In genomic region chr2:120017201-120017600, GRCh38 we compare ENCODE assay signal across 15 cellular contexts. TPM values are rescaled to one million over a fixed set of nuclear protein-coding genes. Genes with fewer than 3 reads are reported as not detected.
A peak's percentile ranks its signal among the peaks of the same experiment; 100 is the strongest.
DNase-seq lines count a peak whose midpoint lies in the region; ATAC-seq, FAIRE-seq and TF ChIP-seq lines count a peak whose summit lies in the region.
"Had no signal": no experiment of that assay in that cellular context is flagged by ENCODE, and none has a peak within 500 bp of the region (broad histone marks: within the 10 kb centered on the region; RNA-seq: fewer than 3 reads in every experiment).

No MANE protein-coding gene starts in this region.

- TF ChIP-seq CTCF in H1 (IDR thresholded peaks at IDR 0.05; ENCODE audit: control extremely low read depth in 1 of 3, insufficient read depth in 1 of 3, low read depth in 1 of 3, low read length in 3 of 3) (no peak), neural crest cell (conservative IDR thresholded peaks at IDR 0.05) (no peak), Calu3 (IDR thresholded peaks at IDR 0.05; ENCODE audit: unreplicated experiment) (no peak)

- H2BK15ac ChIP-seq in H1 (ENCODE audit: low read length), result no peak overlapping the region

- H3K27ac Mint-ChIP-seq in neural crest cell (ENCODE audit: unreplicated experiment), result no peak overlapping the region
- H3K27ac Mint-ChIP-seq in Calu3 (ENCODE audit: unreplicated experiment), result no peak overlapping the region

- H3K27me3 Mint-ChIP-seq in neural crest cell (ENCODE audit: low read depth), result no peaks in the 10 kb centered on the region
- no peaks in the 10 kb centered on the region for H3K27me3 Mint-ChIP-seq in Calu3 (ENCODE audit: unreplicated experiment)

- no peak overlapping the region for H3K23ac ChIP-seq in H1 (ENCODE audit: insufficient read length)

- no peaks in the 10 kb centered on the region for H3K27me3 ChIP-seq in ACC112 (ENCODE audit: insufficient read depth, low read length)
- no peaks in the 10 kb centered on the region for H3K27me3 ChIP-seq in H1 (replicated peaks in 1 of 4; ENCODE audit: control insufficient read depth in 3 of 4, extremely low read depth in 1 of 4, insufficient read depth in 3 of 4, low read length in 3 of 4)

- peak overlapping the region; percentile 20; the same call in 1 of the 2 replicates for H3K27ac ChIP-seq in ACC112 (ENCODE audit: low read depth, low read length)
- H3K27ac ChIP-seq in H1 (ENCODE audit: low read depth, low read length), result no peak overlapping the region
- H3K27ac ChIP-seq: SK-N-MC had no signal

- H3K9me3 Mint-ChIP-seq in neural crest cell (peaks cover under 1% of the 10 kb centered on the region), Calu3 (ENCODE audit: low read depth, unreplicated experiment) (no peaks in the 10 kb centered on the region)

- peaks cover 6 to 7% of the 10 kb centered on the region in 2 experiments for H4K20me1 ChIP-seq in H1 (replicated peaks in 1 of 2; ENCODE audit: control insufficient read depth in 1 of 2, insufficient read depth in 2 of 2, low read length in 2 of 2)

- no peak overlapping the region for H4K8ac ChIP-seq in H1 (ENCODE audit: extremely low read depth, insufficient read depth, low read length)

- H2BK120ac ChIP-seq in H1 (replicated peaks; ENCODE audit: low read depth, low read length), result no peak overlapping the region

- FAIRE-seq in H1 (lab: Jason Lieb, UNC), result peak; percentile 70

- no peak overlapping the region for H2BK12ac ChIP-seq in H1 (ENCODE audit: low read depth, low read length)

- peak overlapping the region; percentile 48 for H3K4me3 ChIP-seq in ACC112 (ENCODE audit: low read depth, low read length)
- no peak overlapping the region for H3K4me3 ChIP-seq in H1 (ENCODE audit: extremely low read depth in 1 of 4, insufficient read depth in 2 of 4, low read depth in 3 of 4, low read length in 4 of 4)
- H3K4me3 ChIP-seq: SK-N-MC had no signal

- no peak overlapping the region for H3K4ac ChIP-seq in H1 (replicated peaks; ENCODE audit: insufficient read length, low read depth, low read length)

- no peak overlapping the region for H4K91ac ChIP-seq in H1 (replicated peaks; ENCODE audit: insufficient read length, low read length)

- no peak overlapping the region for H3K18ac ChIP-seq in H1 (ENCODE audit: extremely low read depth, low read length)

- peaks cover 47% of the 10 kb centered on the region for H3K79me2 ChIP-seq in ACC112 (ENCODE audit: control insufficient read depth, insufficient read depth, low read length, unreplicated experiment)
- peaks cover 5 to 73% of the 10 kb centered on the region in 2 experiments for H3K79me2 ChIP-seq in H1 (ENCODE audit: control insufficient read depth in 1 of 2, insufficient read depth in 2 of 2, low read length in 2 of 2)

- 84% methylated on average over 2 of the region's 2 CpGs; no CpG with 5 or more reads in 1 of the 2 experiments for WGBS in H1 (ENCODE audit: extremely low coverage in 1 of 2, insufficient coverage in 1 of 2, insufficient read length in 1 of 2, insufficient replicate concordance in 2 of 2, low coverage in 1 of 2, low lambda C conversion rate in 2 of 2, missing lambda C conversion rate in 1 of 2), 2 experiments

- H3K4me1 Mint-ChIP-seq in neural crest cell (peaks cover 27% of the 10 kb centered on the region), Calu3 (ENCODE audit: low read depth, unreplicated experiment) (peaks cover 33% of the 10 kb centered on the region)

- TF ChIP-seq RAD21 in H1 (IDR thresholded peaks at IDR 0.05 in 1 of 2, conservative IDR thresholded peaks at IDR 0.05 in 1 of 2; ENCODE audit: low read depth in 2 of 2, low read length in 2 of 2), result no peak

- H2BK20ac ChIP-seq in H1 (ENCODE audit: low read length), result no peak overlapping the region

- H3K36me3 ChIP-seq in ACC112 (ENCODE audit: insufficient read depth, low read length) (no peaks in the 10 kb centered on the region), H1 (ENCODE audit: control insufficient read depth in 2 of 4, insufficient read depth in 4 of 4, low read length in 3 of 4) (no peaks in the 10 kb centered on the region; a peak in 3 of 8 replicates)

- CTCF ChIA-PET in H1 (lab: Charles Lee; ENCODE audit: partially characterized antibody), result interaction anchor here (1.0 to 1.8 kb wide), 2 partner anchors 10 to 158 kb away, joined by 3 to 6 read pairs; no protein-coding TSS in a partner anchor
- CTCF ChIA-PET in Calu3 (lab: Charles Lee), result no interaction called here

- no peak overlapping the region for H2AK5ac ChIP-seq in H1 (ENCODE audit: low read depth, low read length)

- TF ChIP-seq POLR2A in H1 (IDR thresholded peaks at IDR 0.05; ENCODE audit: control extremely low read depth in 1 of 2, low read depth in 2 of 2, low read length in 2 of 2), result no peak

- POLR2A ChIA-PET in H1 (lab: Charles Lee; ENCODE audit: partially characterized antibody), result interaction anchor here (1.1 to 1.4 kb wide), 2 partner anchors 13 to 17 kb away, joined by 4 to 5 read pairs; no protein-coding TSS in a partner anchor

- H3K36me3 Mint-ChIP-seq in neural crest cell (ENCODE audit: low read depth), result peaks cover 25% of the 10 kb centered on the region
- H3K36me3 Mint-ChIP-seq in Calu3 (ENCODE audit: insufficient read depth, unreplicated experiment), result peaks cover 24% of the 10 kb centered on the region

- 0 out of 2 replicates have a peak, but pooled peaks cover 2% of the 10 kb centered on the region for H3K79me1 ChIP-seq in H1 (ENCODE audit: low read depth, low read length)

- ATAC-seq in HG02981 (IDR thresholded peaks at IDR 0.05; ENCODE audit: unreplicated experiment) (no peak), left colon (no peak)

- BruUV-seq in Calu3 (replicated peaks; lab: Mats Ljungman, UMichigan), result no TSS peak

- no peak overlapping the region for H3K9ac ChIP-seq in H1 (replicated peaks in 1 of 4; ENCODE audit: extremely low read depth in 1 of 4, low read depth in 3 of 4, low read length in 3 of 4)

- no peaks in the 10 kb centered on the region for H3K9me3 ChIP-seq in H1 (ENCODE audit: insufficient read depth in 2 of 2, low read depth in 1 of 2, low read length in 1 of 2)

- no peak overlapping the region for H3K14ac ChIP-seq in H1 (ENCODE audit: insufficient read length)

- no peak overlapping the region for H2BK5ac ChIP-seq in H1 (ENCODE audit: low read depth, low read length)

- H3K56ac ChIP-seq in H1 (replicated peaks; ENCODE audit: insufficient read length, low read depth, low read length), result no peak overlapping the region

- H3K23me2 ChIP-seq in H1 (ENCODE audit: low read depth, low read length), result no peaks in the 10 kb centered on the region

- peak overlapping the region; percentile 1 for H3K4me3 Mint-ChIP-seq in neural crest cell
- no peak overlapping the region for H3K4me3 Mint-ChIP-seq in Calu3 (ENCODE audit: low read depth, unreplicated experiment)

- intact Hi-C loops in Calu3 (cut with micrococcal nuclease; ENCODE audit: unreplicated experiment) (loop anchor here (10.0 kb wide), 1 partner anchor 262 kb away; the partner anchor contains the start of gene PTPN4), left colon (cut with DNase I, micrococcal nuclease) (no loop called here)

- DNase-seq in NCI-H774 (lab: John Stamatoyannopoulos, UW) (peak; percentile 54), H1 (ENCODE audit: low read depth in 1 of 2, low spot score in 2 of 2) (no peak), neural crest cell (ENCODE audit: low read depth, low spot score) (no peak), Calu3 (no peak), hepatic stellate cell (ENCODE audit: low spot score) (no peak), left colon (no peak)
- DNase-seq: AML-193, DND-41, H7, NCI-H1436 treated with DMSO at 0.1 percent for 48 hours, NCI-H2227 treated with DMSO at 0.1 percent for 48 hours, NCI-H526 had no signal

- H3K4me1 ChIP-seq in ACC112 (ENCODE audit: control insufficient read depth, insufficient read depth, low read length, unreplicated experiment) (peaks cover 18% of the 10 kb centered on the region), H1 (replicated peaks in 1 of 4; ENCODE audit: control insufficient read depth in 3 of 4, insufficient read depth in 4 of 4, low read length in 3 of 4) (peaks cover 0 to 6% (median 2%) of the 10 kb centered on the region in 4 experiments; a peak in 2 of 7 replicates)

- no peak for TF ChIP-seq EP300 in H1 (IDR thresholded peaks at IDR 0.05; ENCODE audit: borderline replicate concordance in 1 of 2, low read depth in 2 of 2, low read length in 2 of 2)

- H3K4me2 ChIP-seq in H1 (ENCODE audit: insufficient read depth in 1 of 2, low read depth in 2 of 2, low read length in 2 of 2), result peak overlapping the region in 1 of 2 experiments; percentile 16; a peak in 1 of 4 replicates

- H4K5ac ChIP-seq in H1 (ENCODE audit: insufficient read length, low read depth, low read length), result peak overlapping the region; percentile 21

- H2AFZ ChIP-seq in ACC112 (ENCODE audit: low read length, unreplicated experiment) (peak overlapping the region; percentile 58), H1 (ENCODE audit: low read length) (no peak overlapping the region)

TF ChIP-seq in H1, 55 proteins besides CTCF, POLR2A, EP300 and RAD21:
- no peak for TF ChIP-seq SP2 (IDR thresholded peaks at IDR 0.05; ENCODE audit: low read length)
- TF ChIP-seq CBX5 (IDR thresholded peaks at IDR 0.05; ENCODE audit: low read depth, low read length), result no peak
- TF ChIP-seq RFX5 (IDR thresholded peaks at IDR 0.05; ENCODE audit: borderline replicate concordance, low read depth, low read length), result no peak
- no peak for TF ChIP-seq MAX (IDR thresholded peaks at IDR 0.05)

RNA-seq across cellular contexts. Expression of gene EPB41L5, which starts 4.3 kb away (rescaled TPM):
- total RNA-seq in H1 (2021; fragmentation: NEBNext Ultra II Directional; extraction: Animal tissue kit (Norgen Biotek cat#: 25700)), result 29.7 and 32.3 TPM in 2 replicates
- polyA plus RNA-seq in H1 (2011; rRNA removed), result 12.5 and 13.5 TPM in 2 replicates
- 21.2 TPM for polyA plus RNA-seq in H1 (2011; cell fraction: cytosol; rRNA removed)
- polyA plus RNA-seq in H1 (2011; cell fraction: nucleus; rRNA removed), result 19.4 TPM
- 14.5 to 22.6 TPM (median 18.6 TPM) in 4 replicates for polyA plus RNA-seq in H1 (2012, experiment 1 of 2)
- 1.8 TPM for polyA plus RNA-seq in H1 (2012, experiment 2 of 2)
- polyA plus RNA-seq in H1 (2013, experiment 1 of 2), result 15.3 TPM
- polyA plus RNA-seq in H1 (2013, experiment 2 of 2), result 15.9 TPM
- polyA minus RNA-seq in H1 (2011; rRNA and poly(A)+ RNA removed), result 56.2 and 74.9 TPM in 2 replicates
- polyA minus RNA-seq in H1 (2011; cell fraction: cytosol; rRNA and poly(A)+ RNA removed), result 25.6 TPM
- 79.9 TPM for polyA minus RNA-seq in H1 (2011; cell fraction: nucleus; rRNA and poly(A)+ RNA removed)
- total RNA-seq in neural crest cell (41.1 and 42.7 TPM in 2 replicates), Calu3 (2022) (24.0 and 27.7 TPM in 2 replicates), left colon (10 to 100 TPM; 30.3 to 30.8 TPM)
